In genomic region chr1:71045463-71046028, GRCh38 we compare ENCODE assay signal across 18 cellular contexts. TPM values are rescaled to one million over a fixed set of nuclear protein-coding genes. Genes with fewer than 3 reads are reported as not detected.
DNase-seq lines count a peak whose midpoint lies in the region; ATAC-seq and TF ChIP-seq lines count a peak whose summit lies in the region.
"Had no signal": no experiment of that assay in that cellular context is flagged by ENCODE, and none has a peak within 500 bp of the region (broad histone marks: within the 10 kb centered on the region; RNA-seq: fewer than 3 reads in every experiment).

No MANE protein-coding gene starts in this region.

- ATAC-seq in HG02642 (IDR thresholded peaks at IDR 0.05; ENCODE audit: poor library complexity, unreplicated experiment), result no peak

- H3K27me3 ChIP-seq in neural progenitor cell, result peaks cover 45% of the 10 kb centered on the region
- H3K27me3 ChIP-seq in MM.1S (replicated peaks; ENCODE audit: insufficient read depth, low read length), result no peaks in the 10 kb centered on the region; the same call in 1 of the 2 replicates

- POLR2A ChIA-PET in activated CD4-positive, alpha-beta memory T cell treated with anti-CD3 and anti-CD28 coated beads for 36 hours (lab: Charles Lee), result interaction anchor here (1.3 kb wide), 1 partner anchor 35 kb away, joined by 3 read pairs; the partner anchor contains the start of gene ZRANB2

- H3K27ac Mint-ChIP-seq in endothelial cell (ENCODE audit: unreplicated experiment) (no peak overlapping the region), neural progenitor cell (no peak overlapping the region)
- H3K27ac Mint-ChIP-seq in activated CD4-positive, alpha-beta memory T cell treated with anti-CD3 and anti-CD28 coated beads for 36 hours, result no peak overlapping the region

- H3K9me3 Mint-ChIP-seq in endothelial cell (ENCODE audit: unreplicated experiment) (no peaks in the 10 kb centered on the region), neural progenitor cell (no peaks in the 10 kb centered on the region)
- no peaks in the 10 kb centered on the region for H3K9me3 Mint-ChIP-seq in activated CD4-positive, alpha-beta memory T cell treated with anti-CD3 and anti-CD28 coated beads for 36 hours

- H3F3A ChIP-seq in neural progenitor cell (ENCODE audit: low read depth) (no peaks in the 10 kb centered on the region), MM.1S (ENCODE audit: insufficient read depth, low read length) (no peaks in the 10 kb centered on the region)

- no peaks in the 10 kb centered on the region for H3K36me3 ChIP-seq in neural progenitor cell
- no peaks in the 10 kb centered on the region for H3K36me3 ChIP-seq in MM.1S (replicated peaks; ENCODE audit: insufficient read depth, low read length)
- H3K36me3 ChIP-seq: right atrium auricular region had no signal

- H3K9me2 ChIP-seq in MM.1S (replicated peaks; ENCODE audit: insufficient read depth, low read length), result no peaks in the 10 kb centered on the region

- H3K4me3 ChIP-seq in neural progenitor cell (no peak overlapping the region), MM.1S (ENCODE audit: low read length) (no peak overlapping the region)
- H3K4me3 ChIP-seq: hepatocyte had no signal

- CTCF ChIA-PET in activated CD4-positive, alpha-beta memory T cell treated with anti-CD3 and anti-CD28 coated beads for 36 hours (lab: Charles Lee), result no interaction called here

- peak; percentile 21 to 37 for DNase-seq in AML-193 (lab: John Stamatoyannopoulos, UW)
- peak; percentile 53 for DNase-seq in NCI-H69 (lab: John Stamatoyannopoulos, UW)
- no peak for DNase-seq in endothelial cell (ENCODE audit: low spot score)
- no peak for DNase-seq in neural progenitor cell (ENCODE audit: low spot score)
- DNase-seq in MM.1S, result no peak
- no peak for DNase-seq in activated CD4-positive, alpha-beta memory T cell treated with anti-CD3 and anti-CD28 coated beads for 36 hours
- DNase-seq in DMS79 (lab: John Stamatoyannopoulos, UW), result no peak
- DNase-seq: activated CD4-positive, alpha-beta T cell treated with anti-CD3 and anti-CD28 coated beads, Interleukin-2, amount 50 U/mL, for 48 hours; activated effector memory CD4-positive, alpha-beta T cell treated with Interleukin-2 at 50 U/mL for 16 hours; DMS79 treated with DMSO at 0.1 percent for 48 hours; left cardiac atrium; NCI-H2081; NCI-H774; stimulated activated CD4-positive, alpha-beta T cell treated with anti-CD3 and anti-CD28 coated beads, Interleukin-4, amount 100 ng/mL, for 24 hours had no signal

- H3K4me1 Mint-ChIP-seq in endothelial cell (ENCODE audit: unreplicated experiment), result peaks cover 15% of the 10 kb centered on the region
- H3K4me1 Mint-ChIP-seq in neural progenitor cell, result peaks cover 4% of the 10 kb centered on the region
- H3K4me1 Mint-ChIP-seq in activated CD4-positive, alpha-beta memory T cell treated with anti-CD3 and anti-CD28 coated beads for 36 hours (ENCODE audit: low read depth), result peaks cover 18% of the 10 kb centered on the region

- H3K4me1 ChIP-seq in neural progenitor cell, result no peaks in the 10 kb centered on the region
- no peaks in the 10 kb centered on the region for H3K4me1 ChIP-seq in MM.1S (ENCODE audit: low read length)

- intact Hi-C loops in activated CD4-positive, alpha-beta memory T cell treated with anti-CD3 and anti-CD28 coated beads for 36 hours (cut with micrococcal nuclease), result no loop called here

- H3K4me3 Mint-ChIP-seq in endothelial cell (ENCODE audit: unreplicated experiment) (peak overlapping the region; percentile 47), neural progenitor cell (peak overlapping the region; percentile 71)
- no peak overlapping the region for H3K4me3 Mint-ChIP-seq in activated CD4-positive, alpha-beta memory T cell treated with anti-CD3 and anti-CD28 coated beads for 36 hours

- H4K20me1 ChIP-seq in neural progenitor cell (ENCODE audit: low read depth), result no peaks in the 10 kb centered on the region
- no peaks in the 10 kb centered on the region for H4K20me1 ChIP-seq in MM.1S (ENCODE audit: insufficient read depth, low read length)

- H3K4me2 ChIP-seq in neural progenitor cell, result no peak overlapping the region
- H3K4me2 ChIP-seq in MM.1S (ENCODE audit: low read depth, low read length), result no peak overlapping the region
- H3K4me2 ChIP-seq: hepatocyte had no signal

- H3K9me3 ChIP-seq in neural progenitor cell (ENCODE audit: low read depth) (no peaks in the 10 kb centered on the region), MM.1S (replicated peaks; ENCODE audit: insufficient read depth, low read length) (no peaks in the 10 kb centered on the region)
- H3K9me3 ChIP-seq: right atrium auricular region had no signal

- peaks cover 10% of the 10 kb centered on the region for H3K27me3 Mint-ChIP-seq in endothelial cell (ENCODE audit: unreplicated experiment)
- peaks cover 23% of the 10 kb centered on the region for H3K27me3 Mint-ChIP-seq in neural progenitor cell (ENCODE audit: insufficient read depth, low read depth)
- H3K27me3 Mint-ChIP-seq in activated CD4-positive, alpha-beta memory T cell treated with anti-CD3 and anti-CD28 coated beads for 36 hours, result peaks cover 48% of the 10 kb centered on the region

- TF ChIP-seq CTCF in endothelial cell (IDR thresholded peaks at IDR 0.05; ENCODE audit: unreplicated experiment), result no peak
- TF ChIP-seq CTCF in neural progenitor cell (IDR thresholded peaks at IDR 0.05), result no peak
- TF ChIP-seq CTCF in MM.1S (IDR thresholded peaks at IDR 0.05; ENCODE audit: low read length), result no peak

- H3K36me3 Mint-ChIP-seq in endothelial cell (ENCODE audit: low read depth, unreplicated experiment), result no peaks in the 10 kb centered on the region
- peaks cover 2% of the 10 kb centered on the region for H3K36me3 Mint-ChIP-seq in neural progenitor cell
- no peaks in the 10 kb centered on the region for H3K36me3 Mint-ChIP-seq in activated CD4-positive, alpha-beta memory T cell treated with anti-CD3 and anti-CD28 coated beads for 36 hours

- H3K9ac ChIP-seq in neural progenitor cell (no peak overlapping the region), MM.1S (ENCODE audit: low read length) (no peak overlapping the region)

- H3K79me2 ChIP-seq in neural progenitor cell (ENCODE audit: low read depth) (no peaks in the 10 kb centered on the region), MM.1S (ENCODE audit: low read length) (no peaks in the 10 kb centered on the region)
- H3K79me2 ChIP-seq: hepatocyte had no signal

- H3K27ac ChIP-seq in neural progenitor cell, result no peak overlapping the region
- no peak overlapping the region for H3K27ac ChIP-seq in MM.1S (ENCODE audit: low read length)
- H3K27ac ChIP-seq: hepatocyte, right atrium auricular region had no signal

- H2AFZ ChIP-seq in neural progenitor cell (replicated peaks), result no peak overlapping the region
- no peak overlapping the region for H2AFZ ChIP-seq in MM.1S (ENCODE audit: low read length)
- H2AFZ ChIP-seq: hepatocyte had no signal

RNA-seq across cellular contexts. Expression of gene PTGER3, which starts 2.1 kb away (rescaled TPM):
- total RNA-seq in endothelial cell (ENCODE audit: unreplicated experiment) (6.5 TPM), neural progenitor cell (ENCODE audit: low replicate concordance) (under 0.01 and 0.09 TPM in 2 replicates)
- not detected for total RNA-seq in activated CD4-positive, alpha-beta memory T cell treated with anti-CD3 and anti-CD28 coated beads for 36 hours
- total RNA-seq: dermis microvascular lymphatic vessel endothelial cell had no signal

RNA-seq across cellular contexts. Expression of gene ZRANB2, which starts 35.3 kb away (rescaled TPM):
- 74.1 TPM for total RNA-seq in endothelial cell (ENCODE audit: unreplicated experiment)
- 82.4 and 126 TPM in 2 replicates for total RNA-seq in neural progenitor cell (ENCODE audit: low replicate concordance)
- total RNA-seq in activated CD4-positive, alpha-beta memory T cell treated with anti-CD3 and anti-CD28 coated beads for 36 hours, result 100 to 1,000 TPM; 105 to 107 TPM

Comparison
In these comparisons a context has a peak if more than half of its experiments do, and no peak if none do; other contexts are left out.
1. DNase-seq: peak in AML-193 (2 of 2) and NCI-H69 (single experiment); none in endothelial cell (single experiment), neural progenitor cell (single experiment), MM.1S (single experiment), activated CD4-positive, alpha-beta memory T cell treated with anti-CD3 and anti-CD28 coated beads for 36 hours (single experiment) and DMS79 (single experiment).